In the genomic region with DNA sequence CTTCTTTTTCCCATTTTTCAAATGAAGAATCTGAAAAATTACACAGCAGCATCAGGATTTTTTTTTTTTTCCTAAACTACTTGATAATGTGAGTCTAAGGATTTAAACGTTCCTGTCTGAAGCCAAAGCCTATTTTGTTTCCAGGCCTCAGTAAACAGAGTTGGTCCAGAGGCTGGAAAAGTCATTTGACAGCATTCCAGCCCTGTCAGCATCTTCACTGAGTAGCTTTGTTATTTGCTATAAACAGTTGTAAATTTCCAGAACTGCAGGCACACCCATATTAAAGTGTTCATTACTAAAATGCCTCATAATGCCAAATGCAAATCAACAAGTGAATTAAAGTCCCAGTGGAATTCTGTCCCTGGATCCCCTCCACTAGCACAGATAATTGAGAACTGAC, we compare ENCODE assay signal across 11 cellular contexts. TPM values are rescaled to one million over a fixed set of nuclear protein-coding genes. Genes with fewer than 3 reads are reported as not detected.
DNase-seq lines count a peak whose midpoint lies in the region; ATAC-seq and TF ChIP-seq lines count a peak whose summit lies in the region.
"Had no signal": no experiment of that assay in that cellular context is flagged by ENCODE, and none has a peak within 500 bp of the region (broad histone marks: within the 10 kb centered on the region; RNA-seq: fewer than 3 reads in every experiment).

No MANE protein-coding gene starts in this region.

- no peak for ATAC-seq in body of pancreas
- ATAC-seq in GM19395 (IDR thresholded peaks at IDR 0.05; ENCODE audit: unreplicated experiment): no peak

- H3K36me3 ChIP-seq in BLaER1 treated with 17β-estradiol and CSF1 and Interleukin-3, amounts not matched to agents 10 nM and 100 nM: peaks cover 5 to 48% (median 31%) of the 10 kb centered on the region in 11 experiments; a peak in 18 of 22 replicates
- H3K36me3 ChIP-seq in body of pancreas (replicated peaks in 1 of 2; ENCODE audit: insufficient read depth in 1 of 2, low read depth in 2 of 2): no peaks in the 10 kb centered on the region
- H3K36me3 ChIP-seq in iPS-18a (ENCODE audit: control insufficient read depth, low read depth, low read length): no peaks in the 10 kb centered on the region
- peaks cover 4% of the 10 kb centered on the region for H3K36me3 ChIP-seq in skeletal muscle satellite cell (ENCODE audit: insufficient read depth, low read length)
- no peaks in the 10 kb centered on the region for H3K36me3 ChIP-seq in brain microvascular endothelial cell (replicated peaks)

- H3K4me2 ChIP-seq in BLaER1 treated with 17β-estradiol and CSF1 and Interleukin-3, amounts not matched to agents 10 nM and 100 nM: peak overlapping the region in 10 of 11 experiments; percentile 60 to 97 (median 70)
- H3K4me2 ChIP-seq in skeletal muscle satellite cell (ENCODE audit: low read length): no peak overlapping the region

- no peaks in the 10 kb centered on the region for H3K27me3 ChIP-seq in BLaER1 treated with 17β-estradiol and CSF1 and Interleukin-3, amounts not matched to agents 10 nM and 100 nM
- H3K27me3 ChIP-seq in body of pancreas (no peaks in the 10 kb centered on the region), iPS-18a (ENCODE audit: control insufficient read depth, insufficient read depth, low read length) (no peaks in the 10 kb centered on the region), skeletal muscle satellite cell (ENCODE audit: control insufficient read depth, insufficient read depth, low read length) (no peaks in the 10 kb centered on the region), brain microvascular endothelial cell (replicated peaks) (no peaks in the 10 kb centered on the region)

- 14% methylated on average over 1 of the region's 1 CpG for WGBS in body of pancreas, 2 donors

- TF ChIP-seq CTCF in body of pancreas (IDR thresholded peaks at IDR 0.05) (no peak), brain microvascular endothelial cell (IDR thresholded peaks at IDR 0.05; ENCODE audit: low read depth, low read length, missing control alignments) (no peak)

- in situ Hi-C loops in brain microvascular endothelial cell (cut with HindIII; ENCODE audit: low pct_ligation_motif_present, low sequenced_read_pairs): loop anchor here (25.0 kb wide), 1 partner anchor 109 kb away; no protein-coding TSS in a partner anchor

- intact Hi-C loops in body of pancreas (cut with DNase I): no loop called here

- H3K9me3 ChIP-seq in BLaER1 treated with 17β-estradiol and CSF1 and Interleukin-3, amounts not matched to agents 10 nM and 100 nM (replicated peaks in 1 of 11): no peaks in the 10 kb centered on the region
- H3K9me3 ChIP-seq in body of pancreas (no peaks in the 10 kb centered on the region), iPS-18a (ENCODE audit: control insufficient read depth, low read depth, low read length) (no peaks in the 10 kb centered on the region), skeletal muscle satellite cell (replicated peaks; ENCODE audit: low read length) (no peaks in the 10 kb centered on the region)

- peaks cover 86 to 100% (median 98%) of the 10 kb centered on the region in 10 experiments for H3K4me1 ChIP-seq in BLaER1 treated with 17β-estradiol and CSF1 and Interleukin-3, amounts not matched to agents 10 nM and 100 nM
- H3K4me1 ChIP-seq in body of pancreas (peaks cover 62% of the 10 kb centered on the region), iPS-18a (ENCODE audit: control insufficient read depth, low read depth, low read length) (peaks cover 30% of the 10 kb centered on the region), skeletal muscle satellite cell (ENCODE audit: control insufficient read depth, insufficient read depth, low read length) (peaks cover 82% of the 10 kb centered on the region)

- H3K9ac ChIP-seq in BLaER1 treated with 17β-estradiol and CSF1 and Interleukin-3, amounts not matched to agents 10 nM and 100 nM: peak overlapping the region in 7 of 11 experiments; percentile 24 to 57 (median 43); a peak in 8 of 22 replicates
- H3K9ac ChIP-seq in iPS-18a (ENCODE audit: low read length) (no peak overlapping the region), skeletal muscle satellite cell (ENCODE audit: low read depth, low read length) (peak overlapping the region; percentile 45)

- H3K4me3 ChIP-seq in BLaER1 treated with 17β-estradiol and CSF1 and Interleukin-3, amounts not matched to agents 10 nM and 100 nM: no peak overlapping the region
- H3K4me3 ChIP-seq in body of pancreas (no peak overlapping the region), iPS-18a (ENCODE audit: low read length) (peak overlapping the region; percentile 9), skeletal muscle satellite cell (ENCODE audit: low read length) (no peak overlapping the region), brain microvascular endothelial cell (ENCODE audit: low read depth, low read length) (no peak overlapping the region)

- peaks cover 0 to 34% (median 6%) of the 10 kb centered on the region in 11 experiments; a peak in 7 of 22 replicates for H4K20me1 ChIP-seq in BLaER1 treated with 17β-estradiol and CSF1 and Interleukin-3, amounts not matched to agents 10 nM and 100 nM

- TF ChIP-seq POLR2A in body of pancreas (IDR thresholded peaks at IDR 0.05): no peak

- peak overlapping the region; percentile 11 to 89 (median 58); a peak in 17 of 22 replicates for H3K27ac ChIP-seq in BLaER1 treated with 17β-estradiol and CSF1 and Interleukin-3, amounts not matched to agents 10 nM and 100 nM
- H3K27ac ChIP-seq in body of pancreas: peak overlapping the region; percentile 31 to 67 (median 46)
- H3K27ac ChIP-seq in iPS-18a (ENCODE audit: low read length): no peak overlapping the region
- H3K27ac ChIP-seq in brain microvascular endothelial cell: no peak overlapping the region

- DNase-seq in body of pancreas (no peak), brain microvascular endothelial cell (no peak), KG1 (lab: John Stamatoyannopoulos, UW) (no peak), SKM-1 treated with dmso at 0.1 percent for 144 hours (lab: John Stamatoyannopoulos, UW; ENCODE audit: unreplicated experiment) (no peak)
- DNase-seq: aorta; CD8-positive, alpha-beta memory T cell; T-helper 1 cell had no signal

RNA-seq across cellular contexts. Expression of gene KMT2E, which starts 35.5 kb away (rescaled TPM):
- total RNA-seq in body of pancreas: 10 to 100 TPM; 48.5 to 67.2 TPM
- total RNA-seq in skeletal muscle satellite cell (2012; rRNA removed): 55.9 and 67.9 TPM in 2 replicates

Comparison
In these comparisons a context has a peak if more than half of its experiments do, and no peak if none do; other contexts are left out.
1. H3K27ac ChIP-seq: peak in BLaER1 treated with 17β-estradiol and CSF1 and Interleukin-3, amounts not matched to agents 10 nM and 100 nM (11 of 11) and body of pancreas (4 of 4); none in iPS-18a (single experiment) and brain microvascular endothelial cell (single experiment).